In genomic region chr4:150451883-150452282, GRCh38 we compare ENCODE assay signal across 25 cellular contexts.
DNase-seq lines count a peak whose midpoint lies in the region; ATAC-seq, FAIRE-seq and TF ChIP-seq lines count a peak whose summit lies in the region.
"Had no signal": no experiment of that assay in that cellular context is flagged by ENCODE, and none has a peak within 500 bp of the region (broad histone marks: within the 10 kb centered on the region; RNA-seq: fewer than 3 reads in every experiment).

No MANE protein-coding gene starts in this region.

- no peaks in the 10 kb centered on the region for H3K36me3 Mint-ChIP-seq in stimulated activated effector memory CD8-positive, alpha-beta T cell treated with anti-CD3 and anti-CD28 coated beads, Interleukin-12 subunit alpha, Interleukin-12 subunit beta, amount 100 ng/mL, for 72 hours

- H3K4me1 Mint-ChIP-seq in stimulated activated effector memory CD8-positive, alpha-beta T cell treated with anti-CD3 and anti-CD28 coated beads, Interleukin-12 subunit alpha, Interleukin-12 subunit beta, amount 100 ng/mL, for 72 hours = no peaks in the 10 kb centered on the region
- H3K4me1 Mint-ChIP-seq: B cell had no signal

- H3K4me2 ChIP-seq in HepG2 (ENCODE audit: low read depth, low read length) (no peak overlapping the region), K562 (ENCODE audit: insufficient read depth, low read length) (no peak overlapping the region)
- H3K4me2 ChIP-seq: A549; BLaER1 treated with 17β-estradiol and CSF1 and Interleukin-3, amounts not matched to agents 10 nM and 100 nM had no signal

- H2AFZ ChIP-seq in HepG2 (ENCODE audit: low read length) (no peak overlapping the region), K562 (ENCODE audit: low read depth, low read length) (no peak overlapping the region)

- WGBS in HepG2 (ENCODE audit: low lambda C conversion rate) = 96% methylated on average over 3 of the region's 3 CpGs
- 77% methylated on average over 3 of the region's 3 CpGs for WGBS in right lobe of liver (ENCODE audit: insufficient coverage, low coverage, low lambda C conversion rate, missing lambda C conversion rate)
- WGBS in K562 (ENCODE audit: insufficient coverage, low coverage, missing lambda C conversion rate) = 85% methylated on average over 3 of the region's 3 CpGs

- TF ChIP-seq RAD21 in HepG2 (CRISPR knock-in tag; IDR thresholded peaks at IDR 0.05) = no peak
- no peak for TF ChIP-seq RAD21 in K562 (CRISPR knock-in tag; conservative IDR thresholded peaks at IDR 0.05 in 1 of 2, IDR thresholded peaks at IDR 0.05 in 1 of 2)

- no peaks in the 10 kb centered on the region for H3K27me3 ChIP-seq in HepG2 (ENCODE audit: control insufficient read depth in 1 of 2, insufficient read depth in 2 of 2, low read length in 2 of 2)
- H3K27me3 ChIP-seq in right lobe of liver = no peaks in the 10 kb centered on the region
- H3K27me3 ChIP-seq in K562 (ENCODE audit: control insufficient read depth in 2 of 2, insufficient read depth in 2 of 2, low read length in 2 of 2) = no peaks in the 10 kb centered on the region
- H3K27me3 ChIP-seq: BLaER1 treated with 17β-estradiol and CSF1 and Interleukin-3, amounts not matched to agents 10 nM and 100 nM had no signal

- H3K36me3 ChIP-seq in HepG2 (replicated peaks in 1 of 2; ENCODE audit: control insufficient read depth in 1 of 2, insufficient read depth in 2 of 2, low read length in 2 of 2) = no peaks in the 10 kb centered on the region
- no peaks in the 10 kb centered on the region for H3K36me3 ChIP-seq in right lobe of liver
- H3K36me3 ChIP-seq in K562 (ENCODE audit: control insufficient read depth, insufficient read depth, low read length) = no peaks in the 10 kb centered on the region
- H3K36me3 ChIP-seq: BLaER1 treated with 17β-estradiol and CSF1 and Interleukin-3, amounts not matched to agents 10 nM and 100 nM had no signal

- H3K9ac ChIP-seq in HepG2 (ENCODE audit: insufficient read depth, low read depth, low read length) (no peak overlapping the region), K562 (ENCODE audit: insufficient read depth in 1 of 2, low read depth in 2 of 2, low read length in 2 of 2) (no peak overlapping the region)
- H3K9ac ChIP-seq: BLaER1 treated with 17β-estradiol and CSF1 and Interleukin-3, amounts not matched to agents 10 nM and 100 nM had no signal

- no peaks in the 10 kb centered on the region for H3K4me1 ChIP-seq in HepG2 (ENCODE audit: insufficient read depth, low read length)
- no peaks in the 10 kb centered on the region for H3K4me1 ChIP-seq in right lobe of liver
- H3K4me1 ChIP-seq in K562 (replicated peaks in 1 of 2; ENCODE audit: control insufficient read depth in 2 of 2, insufficient read depth in 2 of 2, low read length in 2 of 2) = no peaks in the 10 kb centered on the region
- H3K4me1 ChIP-seq: A549; BLaER1 treated with 17β-estradiol and CSF1 and Interleukin-3, amounts not matched to agents 10 nM and 100 nM; Caco-2 had no signal

- peaks cover 8% of the 10 kb centered on the region for H3K9me3 Mint-ChIP-seq in stimulated activated effector memory CD8-positive, alpha-beta T cell treated with anti-CD3 and anti-CD28 coated beads, Interleukin-12 subunit alpha, Interleukin-12 subunit beta, amount 100 ng/mL, for 72 hours

- H3K4me3 Mint-ChIP-seq in stimulated activated effector memory CD8-positive, alpha-beta T cell treated with anti-CD3 and anti-CD28 coated beads, Interleukin-12 subunit alpha, Interleukin-12 subunit beta, amount 100 ng/mL, for 72 hours = no peak overlapping the region
- H3K4me3 Mint-ChIP-seq: B cell; CD4-positive, alpha-beta T cell; CD8-positive, alpha-beta T cell had no signal

- POLR2A ChIA-PET in HepG2 (lab: Yijun Ruan, JAX) = no interaction called here
- POLR2A ChIA-PET in K562 (lab: Yijun Ruan, JAX) = interaction anchor here (0.8 kb wide), 1 partner anchor 14 kb away, joined by 4 read pairs; no protein-coding TSS in a partner anchor

- BruUV-seq in HepG2 (replicated peaks; lab: Mats Ljungman, UMichigan) (no TSS peak), K562 (replicated peaks; lab: Mats Ljungman, UMichigan) (no TSS peak)

- no peaks in the 10 kb centered on the region for H3K9me1 ChIP-seq in K562 (ENCODE audit: control insufficient read depth, insufficient read depth, low read length)

- FAIRE-seq in HepG2 (lab: Jason Lieb, UNC) = no peak
- peak; percentile 25 for FAIRE-seq in D721Med (lab: Jason Lieb, UNC)
- FAIRE-seq in K562 (lab: Jason Lieb, UNC) = no peak
- FAIRE-seq: A549, GM12878, GM12892, GM18507 had no signal

- H3K4me3 ChIP-seq in HepG2 (replicated peaks in 1 of 3; ENCODE audit: insufficient read depth in 1 of 3, low read depth in 2 of 3, low read length in 3 of 3) (no peak overlapping the region), right lobe of liver (no peak overlapping the region), K562 (no peak overlapping the region)
- H3K4me3 ChIP-seq: A549; BLaER1 treated with 17β-estradiol and CSF1 and Interleukin-3, amounts not matched to agents 10 nM and 100 nM; GM12878 had no signal

- no peak overlapping the region for H3K27ac Mint-ChIP-seq in stimulated activated effector memory CD8-positive, alpha-beta T cell treated with anti-CD3 and anti-CD28 coated beads, Interleukin-12 subunit alpha, Interleukin-12 subunit beta, amount 100 ng/mL, for 72 hours
- H3K27ac Mint-ChIP-seq: B cell; CD4-positive, alpha-beta T cell; CD8-positive, alpha-beta T cell had no signal

- no peaks in the 10 kb centered on the region for H4K20me1 ChIP-seq in HepG2 (ENCODE audit: insufficient read depth, low read length)
- no peaks in the 10 kb centered on the region for H4K20me1 ChIP-seq in K562 (replicated peaks; ENCODE audit: control insufficient read depth, insufficient read depth, low read length)
- H4K20me1 ChIP-seq: BLaER1 treated with 17β-estradiol and CSF1 and Interleukin-3, amounts not matched to agents 10 nM and 100 nM had no signal

- no peak for ATAC-seq in HepG2
- no peak for ATAC-seq in right lobe of liver
- ATAC-seq in K562 = no peak
- no peak for ATAC-seq in stimulated activated effector memory CD8-positive, alpha-beta T cell treated with anti-CD3 and anti-CD28 coated beads, Interleukin-12 subunit alpha, Interleukin-12 subunit beta, amount 100 ng/mL, for 72 hours
- ATAC-seq: A549; CD8-positive, alpha-beta T cell; GM12878 had no signal

- H3K9me3 ChIP-seq in HepG2 (ENCODE audit: low read length) = no peaks in the 10 kb centered on the region
- no peaks in the 10 kb centered on the region for H3K9me3 ChIP-seq in right lobe of liver
- no peaks in the 10 kb centered on the region for H3K9me3 ChIP-seq in K562 (replicated peaks; ENCODE audit: control insufficient read depth, insufficient read depth, low read depth, low read length)
- H3K9me3 ChIP-seq: A549, Caco-2 had no signal

- intact Hi-C loops in HepG2 (cut with micrococcal nuclease; ENCODE audit: unreplicated experiment) (no loop called here), right lobe of liver (cut with DNase I) (no loop called here), K562 (cut with micrococcal nuclease) (no loop called here)

- no peaks in the 10 kb centered on the region for H3K79me2 ChIP-seq in HepG2 (ENCODE audit: insufficient read depth, low read length)
- no peaks in the 10 kb centered on the region for H3K79me2 ChIP-seq in K562 (ENCODE audit: control insufficient read depth, insufficient read depth, low read length)

- DNase-seq in HepG2 (ENCODE audit: low spot score) (no peak), right lobe of liver (no peak), D721Med (ENCODE audit: insufficient read length, low spot score) (no peak), K562 (ENCODE audit: extremely low read depth in 1 of 4, low spot score in 3 of 4) (no peak)
- no peak for DNase-seq in stimulated activated effector memory CD8-positive, alpha-beta T cell treated with anti-CD3 and anti-CD28 coated beads, Interleukin-12 subunit alpha, Interleukin-12 subunit beta, amount 100 ng/mL, for 72 hours (ENCODE audit: low spot score in 2 of 2)
- DNase-seq: AML-193; Caco-2; Calu3; CD4-positive, alpha-beta T cell; CD8-positive, alpha-beta T cell; DMS 273 treated with DMSO at 0.1 percent for 48 hours; DMS153; DMS53; DMS79; DND-41; EL; GDM1 had no signal

- TF ChIP-seq CTCF in HepG2 (CRISPR knock-in tag; IDR thresholded peaks at IDR 0.05) (no peak), right lobe of liver (IDR thresholded peaks at IDR 0.05) (no peak), D721Med (IDR thresholded peaks at IDR 0.05; ENCODE audit: insufficient read depth, missing control alignments) (no peak), K562 (IDR thresholded peaks at IDR 0.05 in 2 of 3, conservative IDR thresholded peaks at IDR 0.05 in 1 of 3; ENCODE audit: insufficient read depth in 2 of 3, low read depth in 1 of 3, low read length in 3 of 3) (no peak)

- TF ChIP-seq EP300 in HepG2 (IDR thresholded peaks at IDR 0.05; ENCODE audit: low read depth in 2 of 2, low read length in 2 of 2) (no peak), HepG2 (CRISPR knock-in tag; IDR thresholded peaks at IDR 0.05; ENCODE audit: borderline replicate concordance) (no peak), K562 (IDR thresholded peaks at IDR 0.05; ENCODE audit: low read length) (no peak)

- CTCF ChIA-PET in HepG2 (lab: Yijun Ruan, JAX; ENCODE audit: low intra/inter-chr PET ratio, low total read pairs) = no interaction called here
- CTCF ChIA-PET in K562 (lab: Yijun Ruan, JAX; ENCODE audit: low intra/inter-chr PET ratio) = no interaction called here

- no peak for TF ChIP-seq POLR2A in HepG2 (IDR thresholded peaks at IDR 0.05; ENCODE audit: insufficient read depth in 1 of 2, low read depth in 2 of 2, low read length in 2 of 2)
- no peak for TF ChIP-seq POLR2A in right lobe of liver (IDR thresholded peaks at IDR 0.05)
- no peak for TF ChIP-seq POLR2A in K562 (conservative IDR thresholded peaks at IDR 0.05)

- H3K27ac ChIP-seq in HepG2 (ENCODE audit: extremely low read length, insufficient read depth, low read length) (no peak overlapping the region), right lobe of liver (no peak overlapping the region), K562 (ENCODE audit: extremely low read depth, low read depth, low read length) (no peak overlapping the region)
- H3K27ac ChIP-seq: 22Rv1; A549; BLaER1 treated with 17β-estradiol and CSF1 and Interleukin-3, amounts not matched to agents 10 nM and 100 nM; C4-2B had no signal

- in situ Hi-C loops in HepG2 (cut with HindIII; ENCODE audit: extremely low pct_ligation_motif_present, low pct_unique_long_range_greater_than_20kb) = no loop called here
- in situ Hi-C loops in K562 (cut with MboI) = no loop called here

TF ChIP-seq in HepG2, 621 proteins besides CTCF, POLR2A, EP300 and RAD21 (continues in another document):
- TF ChIP-seq FOSL1 (CRISPR knock-in tag; IDR thresholded peaks at IDR 0.05; ENCODE audit: borderline replicate concordance) (no peak), MAFF (IDR thresholded peaks at IDR 0.05; ENCODE audit: low read depth, low read length) (peak; percentile 57), ZNF563 (CRISPR knock-in tag; IDR thresholded peaks at IDR 0.05) (no peak), HNRNPH1 (optimal IDR thresholded peaks at IDR 0.05; ENCODE audit: low read depth, low read length) (no peak)

TF ChIP-seq in K562, 482 proteins besides CTCF, POLR2A, EP300 and RAD21 (continues in another document):
- TF ChIP-seq MBD2 (IDR thresholded peaks at IDR 0.05; ENCODE audit: borderline replicate concordance, low read depth) (no peak), CBX1 (IDR thresholded peaks at IDR 0.05; ENCODE audit: low read depth) (no peak), FOXP1 (CRISPR knock-in tag; IDR thresholded peaks at IDR 0.05) (no peak), FUS (optimal IDR thresholded peaks at IDR 0.05; ENCODE audit: low read depth, low read length) (no peak), NFIX (CRISPR knock-in tag; IDR thresholded peaks at IDR 0.05; ENCODE audit: low read depth) (no peak)

Comparison
In these comparisons a context has a peak if more than half of its experiments do, and no peak if none do; other contexts are left out.
1. Of the 241 proteins assayed by ChIP-seq in both HepG2 and K562: peak only in HepG2: MAFF and MAFK; only in K562: none; in both: none; in neither: 239.